8 cellular contexts compared by ENCODE assay signal in the genomic region with DNA sequence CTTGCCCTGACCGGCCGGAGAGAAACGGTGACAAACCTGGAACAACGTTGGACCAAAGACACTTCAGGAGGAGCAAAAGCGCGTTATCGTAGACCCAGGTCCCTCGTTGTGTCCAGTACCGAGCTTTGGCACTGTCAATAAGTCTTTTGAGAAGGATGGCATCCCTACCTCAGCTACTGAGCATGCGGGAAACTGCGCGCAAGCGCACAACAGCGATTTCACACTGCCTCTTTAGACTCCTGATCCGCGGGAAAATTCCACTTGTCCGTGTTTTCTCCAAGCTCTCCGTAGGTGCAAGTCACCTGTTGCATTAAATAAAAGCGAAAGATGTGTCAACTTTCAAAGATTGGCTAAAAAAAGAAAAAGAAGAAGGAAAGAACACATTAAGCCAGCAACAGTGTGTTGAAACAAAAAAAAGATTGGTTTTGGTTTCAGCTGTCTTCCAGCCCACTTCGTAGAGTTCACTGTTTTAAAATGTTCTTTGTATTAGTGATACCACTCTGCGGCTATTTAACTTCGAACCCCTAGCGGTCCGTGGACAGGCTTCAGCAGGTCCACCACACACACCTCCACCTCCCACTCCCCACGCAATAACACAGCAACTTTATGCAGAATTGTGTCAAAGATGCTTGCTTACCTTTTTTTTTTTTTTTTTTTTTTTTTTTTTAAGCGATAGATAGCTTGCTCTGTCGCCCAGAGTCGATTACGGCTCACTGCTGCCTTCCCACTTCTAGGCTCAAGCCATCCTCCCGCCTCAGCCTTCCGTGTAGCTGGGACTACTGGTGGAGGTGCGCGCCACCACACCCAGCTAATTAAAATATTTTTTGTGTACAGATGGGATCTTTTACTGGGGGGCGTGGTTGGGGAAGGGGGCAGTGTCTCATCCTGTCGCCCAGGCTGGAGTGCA. TPM values are rescaled to one million over a fixed set of nuclear protein-coding genes. Genes with fewer than 3 reads are reported as not detected.
A peak's percentile ranks its signal among the peaks of the same experiment; 100 is the strongest.
DNase-seq lines count a peak whose midpoint lies in the region; TF ChIP-seq lines count a peak whose summit lies in the region.

A gene with protein sequence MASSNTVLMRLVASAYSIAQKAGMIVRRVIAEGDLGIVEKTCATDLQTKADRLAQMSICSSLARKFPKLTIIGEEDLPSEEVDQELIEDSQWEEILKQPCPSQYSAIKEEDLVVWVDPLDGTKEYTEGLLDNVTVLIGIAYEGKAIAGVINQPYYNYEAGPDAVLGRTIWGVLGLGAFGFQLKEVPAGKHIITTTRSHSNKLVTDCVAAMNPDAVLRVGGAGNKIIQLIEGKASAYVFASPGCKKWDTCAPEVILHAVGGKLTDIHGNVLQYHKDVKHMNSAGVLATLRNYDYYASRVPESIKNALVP (minus strand): TSS at position 139 of the 907 bp plus-strand sequence. CDS start 9,942 bp downstream, outside the sequence.

- no peak within 1 kb of the TSS for H2BK12ac ChIP-seq in H9 (ENCODE audit: insufficient read length, low read depth, low read length)

- H3K79me1 ChIP-seq in H9 (ENCODE audit: insufficient read depth, low read depth, low read length, poor library complexity, severe bottlenecking) = no peaks in the 10 kb centered on the region

- H3K27me3 Mint-ChIP-seq in H9 (ENCODE audit: low read depth) = no peaks in the 10 kb centered on the region

- H2BK15ac ChIP-seq in H9 (ENCODE audit: low read depth, low read length) = no peak within 1 kb of the TSS

- no peak within 1 kb of the TSS for H3T11ph ChIP-seq in H9 (ENCODE audit: low read length)

- H3K9ac ChIP-seq in H9 (ENCODE audit: extremely low read depth, insufficient read length, low read length) (peak within 1 kb of the TSS; percentile 64), neural cell (ENCODE audit: low read length) (peak within 1 kb of the TSS; percentile 67)

- no peaks in the 10 kb centered on the region for H3K4me1 ChIP-seq in H9 (ENCODE audit: insufficient read depth, low read length)
- peaks cover 6 to 37% (median 18%) of the 10 kb centered on the region in 4 donors for H3K4me1 ChIP-seq in stomach

- WGBS in H9 (ENCODE audit: extremely low coverage, insufficient read length, low lambda C conversion rate) = no CpG with 5 or more reads among the region's 35 CpGs
- WGBS in stomach, 5 donors = 2 to 5% (median 2%) methylated on average over 35 of the region's 35 CpGs

- H3K18ac ChIP-seq in H9 (ENCODE audit: insufficient read length, low read depth, low read length) = no peak within 1 kb of the TSS

- no peak within 1 kb of the TSS for H4K91ac ChIP-seq in H9 (ENCODE audit: insufficient read length, low read depth, low read length)

- H4K5ac ChIP-seq in H9 (ENCODE audit: insufficient read length, low read depth, low read length) = no peak within 1 kb of the TSS

- peak within 1 kb of the TSS; percentile 86 to 95 for H3K4me3 Mint-ChIP-seq in H9

- TF ChIP-seq EP300 in neural cell (conservative IDR thresholded peaks at IDR 0.05; ENCODE audit: poor library complexity, severe bottlenecking) (peak; percentile 27), stomach (IDR thresholded peaks at IDR 0.05) (no peak)

- no peak within 1 kb of the TSS for H2AK5ac ChIP-seq in H9 (ENCODE audit: insufficient read length, low read length)

- no peak within 1 kb of the TSS for H3K23ac ChIP-seq in H9 (ENCODE audit: insufficient read length, low read depth, low read length)

- H2AFZ ChIP-seq in H9 (ENCODE audit: low read length) (peak within 1 kb of the TSS; percentile 18), neural cell (ENCODE audit: low read depth, low read length) (peak within 1 kb of the TSS; percentile 89)

- no peak within 1 kb of the TSS for H4K8ac ChIP-seq in H9 (replicated peaks; ENCODE audit: insufficient read length, low read depth, low read length)

- H3K4ac ChIP-seq in H9 (ENCODE audit: low read depth, low read length) = no peak within 1 kb of the TSS

- no peak within 1 kb of the TSS for H3K27ac ChIP-seq in H9 (ENCODE audit: insufficient read length, low read depth, low read length)
- peak within 1 kb of the TSS; percentile 32 for H3K27ac ChIP-seq in neural cell (ENCODE audit: low read length)
- peak within 1 kb of the TSS; percentile 74 to 85 (median 75) for H3K27ac ChIP-seq in stomach

- H4K20me1 ChIP-seq in H9 (ENCODE audit: control insufficient read depth, insufficient read depth, insufficient read length) (no peaks in the 10 kb centered on the region), neural cell (ENCODE audit: insufficient read depth) (no peaks in the 10 kb centered on the region)

- H2BK5ac ChIP-seq in H9 (ENCODE audit: insufficient read length, low read length) = no peak within 1 kb of the TSS

- intact Hi-C loops in stomach (cut with DNase I; ENCODE audit: low total_unique reads) = loop anchor here (5.0 kb wide), 1 partner anchor 43 kb away; a partner anchor contains a TSS

- no peaks in the 10 kb centered on the region for H3K27me3 ChIP-seq in H9 (ENCODE audit: insufficient read depth, low read length)
- no peaks in the 10 kb centered on the region for H3K27me3 ChIP-seq in MG63
- H3K27me3 ChIP-seq in neural cell (ENCODE audit: insufficient read depth, low read depth, low read length) = no peaks in the 10 kb centered on the region
- H3K27me3 ChIP-seq in stomach = no peaks in the 10 kb centered on the region

- H3K56ac ChIP-seq in H9 (ENCODE audit: insufficient read length, low read depth, low read length) = no peak within 1 kb of the TSS

- H3K36me3 Mint-ChIP-seq in H9 (ENCODE audit: insufficient read depth in 1 of 3, low read depth in 3 of 3) = no peaks in the 10 kb centered on the region

- H3F3A ChIP-seq in neural cell (ENCODE audit: insufficient read depth, low read length, poor library complexity, severe bottlenecking) = no peaks in the 10 kb centered on the region

- H3K4me3 ChIP-seq in MG63 = peak within 1 kb of the TSS; percentile 64
- peak within 1 kb of the TSS; percentile 77 for H3K4me3 ChIP-seq in neural cell (ENCODE audit: low read length)
- H3K4me3 ChIP-seq in stomach = peak within 1 kb of the TSS; percentile 54 to 63 (median 60)

- no peaks in the 10 kb centered on the region for H3K79me2 ChIP-seq in H9 (ENCODE audit: insufficient read depth, low read length)
- peaks cover 12% of the 10 kb centered on the region for H3K79me2 ChIP-seq in neural cell (replicated peaks; ENCODE audit: insufficient read depth, low read length)

- H3K4me1 Mint-ChIP-seq in H9 = peaks cover 0 to 12% of the 10 kb centered on the region in 2 experiments; a peak in 1 of 4 replicates

- H3K27ac Mint-ChIP-seq in H9 = peak within 1 kb of the TSS; percentile 47 to 85 (median 55); a peak in 5 of 7 replicates

- H3K9me2 ChIP-seq in neural cell (ENCODE audit: insufficient read depth, low read length) = no peaks in the 10 kb centered on the region

- TF ChIP-seq POLR2A in stomach (IDR thresholded peaks at IDR 0.05) = no peak

- TF ChIP-seq CTCF in H9 (conservative IDR thresholded peaks at IDR 0.05) (peak; percentile 31; the same call in 2 of the 3 replicates), neural cell (IDR thresholded peaks at IDR 0.05; ENCODE audit: poor library complexity, severe bottlenecking) (no peak), stomach (IDR thresholded peaks at IDR 0.05) (peak in 1 of 7 experiments; percentile 14)

- H3K23me2 ChIP-seq in H9 (ENCODE audit: insufficient read length, low read depth, low read length, poor library complexity, severe bottlenecking) = peaks cover 13% of the 10 kb centered on the region

- no peak within 1 kb of the TSS for H3K14ac ChIP-seq in H9 (ENCODE audit: insufficient read depth, low read length)

- H3K9me3 Mint-ChIP-seq in H9 = no peaks in the 10 kb centered on the region

- in situ Hi-C loops in G401 (cut with HindIII; ENCODE audit: low sequenced_read_pairs) = no loop called here

- no peak within 1 kb of the TSS for H2BK120ac ChIP-seq in H9 (ENCODE audit: low read depth, low read length, poor library complexity, severe bottlenecking)

- H3K4me2 ChIP-seq in H9 (ENCODE audit: insufficient read depth, insufficient read length, low read length) = peak within 1 kb of the TSS; percentile 82
- peak within 1 kb of the TSS; percentile 43 for H3K4me2 ChIP-seq in neural cell (ENCODE audit: low read length)

- DNase-seq in G401 (ENCODE audit: low spot score) = peak; percentile 95
- peak; percentile 95 for DNase-seq in H9
- DNase-seq in MG63 = peak; percentile 89
- DNase-seq in SHP77 treated with DMSO at 0.1 percent for 48 hours (lab: John Stamatoyannopoulos, UW) = peak; percentile 87
- DNase-seq in activated effector memory CD4-positive, alpha-beta T cell treated with anti-CD3 and anti-CD28 coated beads, Interleukin-2, amount 50 U/mL, for 16 hours = peak; percentile 99
- DNase-seq in fibroblast of the conjunctiva (ENCODE audit: low read depth) = peak; percentile 87
- DNase-seq in stomach = peak; percentile 99

- H3K9me3 ChIP-seq in H9 (ENCODE audit: control insufficient read depth, low read depth, low read length) (no peaks in the 10 kb centered on the region), MG63 (no peaks in the 10 kb centered on the region), neural cell (ENCODE audit: low read length) (no peaks in the 10 kb centered on the region), stomach (no peaks in the 10 kb centered on the region)

- no peak within 1 kb of the TSS for H2BK20ac ChIP-seq in H9 (ENCODE audit: low read depth, low read length, poor library complexity, severe bottlenecking)

- TF ChIP-seq RAD21 in neural cell (conservative IDR thresholded peaks at IDR 0.05) = no peak

- H3K36me3 ChIP-seq in MG63 = no peaks in the 10 kb centered on the region; the same call in 1 of the 2 replicates
- H3K36me3 ChIP-seq in neural cell (ENCODE audit: insufficient read depth, low read length) = no peaks in the 10 kb centered on the region
- no peaks in the 10 kb centered on the region for H3K36me3 ChIP-seq in stomach

TF ChIP-seq in neural cell, 6 proteins besides CTCF, POLR2A, EP300 and RAD21:
- TF ChIP-seq MXI1 (conservative IDR thresholded peaks at IDR 0.05; ENCODE audit: poor library complexity, severe bottlenecking) (peak; percentile 67), POLR2AphosphoS5 (IDR thresholded peaks at IDR 0.05) (peak; percentile 65), SMC3 (conservative IDR thresholded peaks at IDR 0.05; ENCODE audit: poor library complexity) (no peak)

RNA-seq across cellular contexts. Expression of the gene that starts here (rescaled TPM):
- 14.8 and 21.0 TPM in 2 replicates for total RNA-seq in G401 (2014; rRNA removed; shearing (Covaris generic))
- 13.6 TPM in 2 replicates for total RNA-seq in H9 (2021)
- total RNA-seq in MG63 (2014; rRNA removed; shearing (Covaris generic); ENCODE audit: low replicate concordance) = 24.3 and 42.0 TPM in 2 replicates
- polyA plus RNA-seq in neural cell = 38.4 and 47.2 TPM in 2 replicates
- 36.8 and 38.5 TPM in 2 replicates for polyA minus RNA-seq in neural cell
- 10 to 100 TPM in 4 of 5 donors, 1 to 10 TPM in 1; 7.0 to 23.5 (median 21.0) TPM for total RNA-seq in stomach
- 10 to 100 TPM; 12.5 to 28.0 (median 15.2) TPM for polyA plus RNA-seq in stomach
